In the genomic region with DNA sequence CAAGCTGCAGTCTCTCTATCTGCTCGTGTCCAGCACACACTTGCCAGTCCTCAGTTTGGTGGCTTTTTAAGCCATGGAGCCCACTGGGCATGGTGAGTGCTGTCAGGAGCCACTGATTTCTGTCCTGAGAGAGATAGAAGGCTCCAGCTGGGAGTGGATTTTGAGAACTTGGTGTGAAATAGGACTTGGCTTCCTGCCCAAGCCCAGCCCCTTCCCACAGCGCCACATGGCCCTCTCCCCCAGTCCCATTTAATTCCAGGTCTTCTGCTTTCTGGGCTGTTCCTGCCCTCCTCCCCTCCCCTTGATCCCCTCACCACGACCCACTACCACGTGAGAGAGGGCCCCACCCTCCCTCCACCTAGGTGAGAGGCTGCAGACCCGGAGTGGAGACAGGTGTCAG, we compare ENCODE assay signal across 2 cellular contexts.
TF ChIP-seq lines count a peak whose summit lies in the region.

No MANE protein-coding gene starts in this region.

TF ChIP-seq in SK-N-SH treated with all-trans-retinoic acid at 6 μM for 48 hours, 23 proteins besides CTCF, POLR2A, EP300 and RAD21 (continued from another document):
- TF ChIP-seq, protein P1, sequence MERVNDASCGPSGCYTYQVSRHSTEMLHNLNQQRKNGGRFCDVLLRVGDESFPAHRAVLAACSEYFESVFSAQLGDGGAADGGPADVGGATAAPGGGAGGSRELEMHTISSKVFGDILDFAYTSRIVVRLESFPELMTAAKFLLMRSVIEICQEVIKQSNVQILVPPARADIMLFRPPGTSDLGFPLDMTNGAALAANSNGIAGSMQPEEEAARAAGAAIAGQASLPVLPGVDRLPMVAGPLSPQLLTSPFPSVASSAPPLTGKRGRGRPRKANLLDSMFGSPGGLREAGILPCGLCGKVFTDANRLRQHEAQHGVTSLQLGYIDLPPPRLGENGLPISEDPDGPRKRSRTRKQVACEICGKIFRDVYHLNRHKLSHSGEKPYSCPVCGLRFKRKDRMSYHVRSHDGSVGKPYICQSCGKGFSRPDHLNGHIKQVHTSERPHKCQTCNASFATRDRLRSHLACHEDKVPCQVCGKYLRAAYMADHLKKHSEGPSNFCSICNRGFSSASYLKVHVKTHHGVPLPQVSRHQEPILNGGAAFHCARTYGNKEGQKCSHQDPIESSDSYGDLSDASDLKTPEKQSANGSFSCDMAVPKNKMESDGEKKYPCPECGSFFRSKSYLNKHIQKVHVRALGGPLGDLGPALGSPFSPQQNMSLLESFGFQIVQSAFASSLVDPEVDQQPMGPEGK (CRISPR knock-in tag; IDR thresholded peaks at IDR 0.05; ENCODE audit: borderline replicate concordance), result no peak
- TF ChIP-seq SNAI2 (CRISPR knock-in tag; IDR thresholded peaks at IDR 0.05) (no peak), GLIS3 (CRISPR knock-in tag; IDR thresholded peaks at IDR 0.05) (no peak), ZC3H10 (CRISPR knock-in tag; IDR thresholded peaks at IDR 0.05) (no peak), ZFP30 (CRISPR knock-in tag; IDR thresholded peaks at IDR 0.05) (no peak), PPARA (CRISPR knock-in tag; IDR thresholded peaks at IDR 0.05; ENCODE audit: borderline replicate concordance) (no peak), ZNF565 (CRISPR knock-in tag; conservative IDR thresholded peaks at IDR 0.05; ENCODE audit: low read depth) (no peak), ESRRG (CRISPR knock-in tag; IDR thresholded peaks at IDR 0.05) (no peak), OSR1 (CRISPR knock-in tag; IDR thresholded peaks at IDR 0.05) (no peak), ZNF70 (CRISPR knock-in tag; IDR thresholded peaks at IDR 0.05) (no peak), CSDC2 (CRISPR knock-in tag; IDR thresholded peaks at IDR 0.05) (no peak), RARB (CRISPR knock-in tag; IDR thresholded peaks at IDR 0.05) (no peak), ZFP3 (CRISPR knock-in tag; IDR thresholded peaks at IDR 0.05) (no peak)
- TF ChIP-seq, protein P2, sequence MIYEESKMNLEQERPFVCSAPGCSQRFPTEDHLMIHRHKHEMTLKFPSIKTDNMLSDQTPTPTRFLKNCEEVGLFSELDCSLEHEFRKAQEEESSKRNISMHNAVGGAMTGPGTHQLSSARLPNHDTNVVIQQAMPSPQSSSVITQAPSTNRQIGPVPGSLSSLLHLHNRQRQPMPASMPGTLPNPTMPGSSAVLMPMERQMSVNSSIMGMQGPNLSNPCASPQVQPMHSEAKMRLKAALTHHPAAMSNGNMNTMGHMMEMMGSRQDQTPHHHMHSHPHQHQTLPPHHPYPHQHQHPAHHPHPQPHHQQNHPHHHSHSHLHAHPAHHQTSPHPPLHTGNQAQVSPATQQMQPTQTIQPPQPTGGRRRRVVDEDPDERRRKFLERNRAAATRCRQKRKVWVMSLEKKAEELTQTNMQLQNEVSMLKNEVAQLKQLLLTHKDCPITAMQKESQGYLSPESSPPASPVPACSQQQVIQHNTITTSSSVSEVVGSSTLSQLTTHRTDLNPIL (CRISPR knock-in tag; IDR thresholded peaks at IDR 0.05; ENCODE audit: low read depth), result no peak
- TF ChIP-seq, protein P3, sequence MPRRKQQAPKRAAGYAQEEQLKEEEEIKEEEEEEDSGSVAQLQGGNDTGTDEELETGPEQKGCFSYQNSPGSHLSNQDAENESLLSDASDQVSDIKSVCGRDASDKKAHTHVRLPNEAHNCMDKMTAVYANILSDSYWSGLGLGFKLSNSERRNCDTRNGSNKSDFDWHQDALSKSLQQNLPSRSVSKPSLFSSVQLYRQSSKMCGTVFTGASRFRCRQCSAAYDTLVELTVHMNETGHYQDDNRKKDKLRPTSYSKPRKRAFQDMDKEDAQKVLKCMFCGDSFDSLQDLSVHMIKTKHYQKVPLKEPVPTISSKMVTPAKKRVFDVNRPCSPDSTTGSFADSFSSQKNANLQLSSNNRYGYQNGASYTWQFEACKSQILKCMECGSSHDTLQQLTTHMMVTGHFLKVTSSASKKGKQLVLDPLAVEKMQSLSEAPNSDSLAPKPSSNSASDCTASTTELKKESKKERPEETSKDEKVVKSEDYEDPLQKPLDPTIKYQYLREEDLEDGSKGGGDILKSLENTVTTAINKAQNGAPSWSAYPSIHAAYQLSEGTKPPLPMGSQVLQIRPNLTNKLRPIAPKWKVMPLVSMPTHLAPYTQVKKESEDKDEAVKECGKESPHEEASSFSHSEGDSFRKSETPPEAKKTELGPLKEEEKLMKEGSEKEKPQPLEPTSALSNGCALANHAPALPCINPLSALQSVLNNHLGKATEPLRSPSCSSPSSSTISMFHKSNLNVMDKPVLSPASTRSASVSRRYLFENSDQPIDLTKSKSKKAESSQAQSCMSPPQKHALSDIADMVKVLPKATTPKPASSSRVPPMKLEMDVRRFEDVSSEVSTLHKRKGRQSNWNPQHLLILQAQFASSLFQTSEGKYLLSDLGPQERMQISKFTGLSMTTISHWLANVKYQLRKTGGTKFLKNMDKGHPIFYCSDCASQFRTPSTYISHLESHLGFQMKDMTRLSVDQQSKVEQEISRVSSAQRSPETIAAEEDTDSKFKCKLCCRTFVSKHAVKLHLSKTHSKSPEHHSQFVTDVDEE (CRISPR knock-in tag; IDR thresholded peaks at IDR 0.05), result no peak
- TF ChIP-seq, protein P4, sequence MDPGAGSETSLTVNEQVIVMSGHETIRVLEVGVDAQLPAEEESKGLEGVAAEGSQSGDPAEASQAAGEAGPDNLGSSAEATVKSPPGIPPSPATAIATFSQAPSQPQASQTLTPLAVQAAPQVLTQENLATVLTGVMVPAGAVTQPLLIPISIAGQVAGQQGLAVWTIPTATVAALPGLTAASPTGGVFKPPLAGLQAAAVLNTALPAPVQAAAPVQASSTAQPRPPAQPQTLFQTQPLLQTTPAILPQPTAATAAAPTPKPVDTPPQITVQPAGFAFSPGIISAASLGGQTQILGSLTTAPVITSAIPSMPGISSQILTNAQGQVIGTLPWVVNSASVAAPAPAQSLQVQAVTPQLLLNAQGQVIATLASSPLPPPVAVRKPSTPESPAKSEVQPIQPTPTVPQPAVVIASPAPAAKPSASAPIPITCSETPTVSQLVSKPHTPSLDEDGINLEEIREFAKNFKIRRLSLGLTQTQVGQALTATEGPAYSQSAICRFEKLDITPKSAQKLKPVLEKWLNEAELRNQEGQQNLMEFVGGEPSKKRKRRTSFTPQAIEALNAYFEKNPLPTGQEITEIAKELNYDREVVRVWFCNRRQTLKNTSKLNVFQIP (CRISPR knock-in tag; IDR thresholded peaks at IDR 0.05; ENCODE audit: borderline replicate concordance, low read depth), result no peak
- TF ChIP-seq, protein P5, sequence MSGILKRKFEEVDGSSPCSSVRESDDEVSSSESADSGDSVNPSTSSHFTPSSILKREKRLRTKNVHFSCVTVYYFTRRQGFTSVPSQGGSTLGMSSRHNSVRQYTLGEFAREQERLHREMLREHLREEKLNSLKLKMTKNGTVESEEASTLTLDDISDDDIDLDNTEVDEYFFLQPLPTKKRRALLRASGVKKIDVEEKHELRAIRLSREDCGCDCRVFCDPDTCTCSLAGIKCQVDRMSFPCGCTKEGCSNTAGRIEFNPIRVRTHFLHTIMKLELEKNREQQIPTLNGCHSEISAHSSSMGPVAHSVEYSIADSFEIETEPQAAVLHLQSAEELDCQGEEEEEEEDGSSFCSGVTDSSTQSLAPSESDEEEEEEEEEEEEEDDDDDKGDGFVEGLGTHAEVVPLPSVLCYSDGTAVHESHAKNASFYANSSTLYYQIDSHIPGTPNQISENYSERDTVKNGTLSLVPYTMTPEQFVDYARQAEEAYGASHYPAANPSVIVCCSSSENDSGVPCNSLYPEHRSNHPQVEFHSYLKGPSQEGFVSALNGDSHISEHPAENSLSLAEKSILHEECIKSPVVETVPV (CRISPR knock-in tag; IDR thresholded peaks at IDR 0.05), result no peak

TF ChIP-seq in H1, 55 proteins besides CTCF, POLR2A, EP300 and RAD21:
- TF ChIP-seq, protein P6, sequence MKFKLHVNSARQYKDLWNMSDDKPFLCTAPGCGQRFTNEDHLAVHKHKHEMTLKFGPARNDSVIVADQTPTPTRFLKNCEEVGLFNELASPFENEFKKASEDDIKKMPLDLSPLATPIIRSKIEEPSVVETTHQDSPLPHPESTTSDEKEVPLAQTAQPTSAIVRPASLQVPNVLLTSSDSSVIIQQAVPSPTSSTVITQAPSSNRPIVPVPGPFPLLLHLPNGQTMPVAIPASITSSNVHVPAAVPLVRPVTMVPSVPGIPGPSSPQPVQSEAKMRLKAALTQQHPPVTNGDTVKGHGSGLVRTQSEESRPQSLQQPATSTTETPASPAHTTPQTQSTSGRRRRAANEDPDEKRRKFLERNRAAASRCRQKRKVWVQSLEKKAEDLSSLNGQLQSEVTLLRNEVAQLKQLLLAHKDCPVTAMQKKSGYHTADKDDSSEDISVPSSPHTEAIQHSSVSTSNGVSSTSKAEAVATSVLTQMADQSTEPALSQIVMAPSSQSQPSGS (IDR thresholded peaks at IDR 0.05; ENCODE audit: low read length), result no peak
- TF ChIP-seq GTF2F1 (IDR thresholded peaks at IDR 0.05; ENCODE audit: borderline replicate concordance, low read depth, low read length) (no peak), MAFK (IDR thresholded peaks at IDR 0.05; ENCODE audit: low read depth, low read length) (no peak), RFX5 (IDR thresholded peaks at IDR 0.05; ENCODE audit: borderline replicate concordance, low read depth, low read length) (no peak), POU5F1 (IDR thresholded peaks at IDR 0.05; ENCODE audit: low read depth, low read length) (no peak), SP4 (IDR thresholded peaks at IDR 0.05; ENCODE audit: low read length) (no peak), SP2 (IDR thresholded peaks at IDR 0.05; ENCODE audit: low read length) (no peak), FOSL1 (IDR thresholded peaks at IDR 0.05; ENCODE audit: insufficient read depth, low read depth, low read length) (no peak), EGR1 (IDR thresholded peaks at IDR 0.05; ENCODE audit: borderline replicate concordance, low read depth, low read length) (no peak), BRCA1 (IDR thresholded peaks at IDR 0.05; ENCODE audit: low read depth, low read length) (no peak), KDM1A (IDR thresholded peaks at IDR 0.05; ENCODE audit: borderline replicate concordance, low read length) (no peak), CEBPB (IDR thresholded peaks at IDR 0.05; ENCODE audit: low read depth, low read length) (no peak), ZNF274 (IDR thresholded peaks at IDR 0.05; ENCODE audit: borderline replicate concordance, extremely low read depth, low read length) (no peak), SIN3A (conservative IDR thresholded peaks at IDR 0.05 in 1 of 2, IDR thresholded peaks at IDR 0.05 in 1 of 2; ENCODE audit: low read depth in 1 of 2, low read length in 2 of 2) (no peak), JUN (IDR thresholded peaks at IDR 0.05; ENCODE audit: low read depth, low read length) (no peak), CBX8 (IDR thresholded peaks at IDR 0.05; ENCODE audit: borderline replicate concordance, low read depth, low read length) (no peak)
- TF ChIP-seq, protein P7, sequence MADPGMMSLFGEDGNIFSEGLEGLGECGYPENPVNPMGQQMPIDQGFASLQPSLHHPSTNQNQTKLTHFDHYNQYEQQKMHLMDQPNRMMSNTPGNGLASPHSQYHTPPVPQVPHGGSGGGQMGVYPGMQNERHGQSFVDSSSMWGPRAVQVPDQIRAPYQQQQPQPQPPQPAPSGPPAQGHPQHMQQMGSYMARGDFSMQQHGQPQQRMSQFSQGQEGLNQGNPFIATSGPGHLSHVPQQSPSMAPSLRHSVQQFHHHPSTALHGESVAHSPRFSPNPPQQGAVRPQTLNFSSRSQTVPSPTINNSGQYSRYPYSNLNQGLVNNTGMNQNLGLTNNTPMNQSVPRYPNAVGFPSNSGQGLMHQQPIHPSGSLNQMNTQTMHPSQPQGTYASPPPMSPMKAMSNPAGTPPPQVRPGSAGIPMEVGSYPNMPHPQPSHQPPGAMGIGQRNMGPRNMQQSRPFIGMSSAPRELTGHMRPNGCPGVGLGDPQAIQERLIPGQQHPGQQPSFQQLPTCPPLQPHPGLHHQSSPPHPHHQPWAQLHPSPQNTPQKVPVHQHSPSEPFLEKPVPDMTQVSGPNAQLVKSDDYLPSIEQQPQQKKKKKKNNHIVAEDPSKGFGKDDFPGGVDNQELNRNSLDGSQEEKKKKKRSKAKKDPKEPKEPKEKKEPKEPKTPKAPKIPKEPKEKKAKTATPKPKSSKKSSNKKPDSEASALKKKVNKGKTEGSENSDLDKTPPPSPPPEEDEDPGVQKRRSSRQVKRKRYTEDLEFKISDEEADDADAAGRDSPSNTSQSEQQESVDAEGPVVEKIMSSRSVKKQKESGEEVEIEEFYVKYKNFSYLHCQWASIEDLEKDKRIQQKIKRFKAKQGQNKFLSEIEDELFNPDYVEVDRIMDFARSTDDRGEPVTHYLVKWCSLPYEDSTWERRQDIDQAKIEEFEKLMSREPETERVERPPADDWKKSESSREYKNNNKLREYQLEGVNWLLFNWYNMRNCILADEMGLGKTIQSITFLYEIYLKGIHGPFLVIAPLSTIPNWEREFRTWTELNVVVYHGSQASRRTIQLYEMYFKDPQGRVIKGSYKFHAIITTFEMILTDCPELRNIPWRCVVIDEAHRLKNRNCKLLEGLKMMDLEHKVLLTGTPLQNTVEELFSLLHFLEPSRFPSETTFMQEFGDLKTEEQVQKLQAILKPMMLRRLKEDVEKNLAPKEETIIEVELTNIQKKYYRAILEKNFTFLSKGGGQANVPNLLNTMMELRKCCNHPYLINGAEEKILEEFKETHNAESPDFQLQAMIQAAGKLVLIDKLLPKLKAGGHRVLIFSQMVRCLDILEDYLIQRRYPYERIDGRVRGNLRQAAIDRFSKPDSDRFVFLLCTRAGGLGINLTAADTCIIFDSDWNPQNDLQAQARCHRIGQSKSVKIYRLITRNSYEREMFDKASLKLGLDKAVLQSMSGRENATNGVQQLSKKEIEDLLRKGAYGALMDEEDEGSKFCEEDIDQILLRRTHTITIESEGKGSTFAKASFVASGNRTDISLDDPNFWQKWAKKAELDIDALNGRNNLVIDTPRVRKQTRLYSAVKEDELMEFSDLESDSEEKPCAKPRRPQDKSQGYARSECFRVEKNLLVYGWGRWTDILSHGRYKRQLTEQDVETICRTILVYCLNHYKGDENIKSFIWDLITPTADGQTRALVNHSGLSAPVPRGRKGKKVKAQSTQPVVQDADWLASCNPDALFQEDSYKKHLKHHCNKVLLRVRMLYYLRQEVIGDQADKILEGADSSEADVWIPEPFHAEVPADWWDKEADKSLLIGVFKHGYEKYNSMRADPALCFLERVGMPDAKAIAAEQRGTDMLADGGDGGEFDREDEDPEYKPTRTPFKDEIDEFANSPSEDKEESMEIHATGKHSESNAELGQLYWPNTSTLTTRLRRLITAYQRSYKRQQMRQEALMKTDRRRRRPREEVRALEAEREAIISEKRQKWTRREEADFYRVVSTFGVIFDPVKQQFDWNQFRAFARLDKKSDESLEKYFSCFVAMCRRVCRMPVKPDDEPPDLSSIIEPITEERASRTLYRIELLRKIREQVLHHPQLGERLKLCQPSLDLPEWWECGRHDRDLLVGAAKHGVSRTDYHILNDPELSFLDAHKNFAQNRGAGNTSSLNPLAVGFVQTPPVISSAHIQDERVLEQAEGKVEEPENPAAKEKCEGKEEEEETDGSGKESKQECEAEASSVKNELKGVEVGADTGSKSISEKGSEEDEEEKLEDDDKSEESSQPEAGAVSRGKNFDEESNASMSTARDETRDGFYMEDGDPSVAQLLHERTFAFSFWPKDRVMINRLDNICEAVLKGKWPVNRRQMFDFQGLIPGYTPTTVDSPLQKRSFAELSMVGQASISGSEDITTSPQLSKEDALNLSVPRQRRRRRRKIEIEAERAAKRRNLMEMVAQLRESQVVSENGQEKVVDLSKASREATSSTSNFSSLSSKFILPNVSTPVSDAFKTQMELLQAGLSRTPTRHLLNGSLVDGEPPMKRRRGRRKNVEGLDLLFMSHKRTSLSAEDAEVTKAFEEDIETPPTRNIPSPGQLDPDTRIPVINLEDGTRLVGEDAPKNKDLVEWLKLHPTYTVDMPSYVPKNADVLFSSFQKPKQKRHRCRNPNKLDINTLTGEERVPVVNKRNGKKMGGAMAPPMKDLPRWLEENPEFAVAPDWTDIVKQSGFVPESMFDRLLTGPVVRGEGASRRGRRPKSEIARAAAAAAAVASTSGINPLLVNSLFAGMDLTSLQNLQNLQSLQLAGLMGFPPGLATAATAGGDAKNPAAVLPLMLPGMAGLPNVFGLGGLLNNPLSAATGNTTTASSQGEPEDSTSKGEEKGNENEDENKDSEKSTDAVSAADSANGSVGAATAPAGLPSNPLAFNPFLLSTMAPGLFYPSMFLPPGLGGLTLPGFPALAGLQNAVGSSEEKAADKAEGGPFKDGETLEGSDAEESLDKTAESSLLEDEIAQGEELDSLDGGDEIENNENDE (IDR thresholded peaks at IDR 0.05; ENCODE audit: insufficient replicate concordance, low read length), result no peak
